ENCODE assay signal across 1 cellular context in genomic region chr17:41620583-41621434, GRCh38.
TF ChIP-seq lines count a peak whose summit lies in the region.

No MANE protein-coding gene starts in this region.

TF ChIP-seq in IMR-90, 13 proteins besides CTCF, POLR2A, EP300 and RAD21:
- TF ChIP-seq MAFK (IDR thresholded peaks at IDR 0.05; ENCODE audit: low read depth, low read length), result no peak
- no peak for TF ChIP-seq BHLHE40 (IDR thresholded peaks at IDR 0.05; ENCODE audit: low read depth, low read length)
- TF ChIP-seq MAZ (IDR thresholded peaks at IDR 0.05; ENCODE audit: borderline replicate concordance, low read depth, low read length), result no peak
- TF ChIP-seq FOS (IDR thresholded peaks at IDR 0.05; ENCODE audit: low read depth, low read length), result no peak
- no peak for TF ChIP-seq CEBPB (IDR thresholded peaks at IDR 0.05; ENCODE audit: low read depth, low read length)
- no peak for TF ChIP-seq CHD1 (IDR thresholded peaks at IDR 0.05; ENCODE audit: low read depth, low read length)
- TF ChIP-seq SMC3 (IDR thresholded peaks at IDR 0.05; ENCODE audit: low read depth, low read length), result no peak
- TF ChIP-seq MXI1 (IDR thresholded peaks at IDR 0.05; ENCODE audit: borderline replicate concordance, low read depth, low read length), result no peak
- TF ChIP-seq ELK1 (IDR thresholded peaks at IDR 0.05; ENCODE audit: borderline replicate concordance, low read depth, low read length), result no peak
- no peak for TF ChIP-seq RCOR1 (IDR thresholded peaks at IDR 0.05; ENCODE audit: insufficient replicate concordance, low read length)
